In the genomic region with DNA sequence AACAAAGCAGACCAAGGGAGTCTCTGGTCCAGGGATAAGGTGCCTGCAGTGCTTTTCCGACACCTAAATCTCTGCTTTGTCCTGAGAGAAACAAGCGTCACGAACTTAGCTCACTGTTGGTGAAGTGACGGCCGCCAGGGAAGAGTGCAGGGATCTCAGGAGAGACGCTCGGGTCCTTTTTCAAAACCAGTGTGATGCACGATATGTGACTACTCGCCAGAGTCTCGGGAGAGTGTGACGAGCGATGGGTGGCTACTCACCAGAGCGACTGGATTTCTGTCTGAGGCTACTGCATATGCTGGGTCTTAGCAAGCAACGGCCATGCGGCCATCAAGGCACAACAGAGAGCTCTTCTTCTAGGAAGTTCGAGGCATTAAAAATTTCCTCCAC, we compare ENCODE assay signal across 16 cellular contexts. TPM values are rescaled to one million over a fixed set of nuclear protein-coding genes. Genes with fewer than 3 reads are reported as not detected.
DNase-seq lines count a peak whose midpoint lies in the region; ATAC-seq and TF ChIP-seq lines count a peak whose summit lies in the region.
"Had no signal": no experiment of that assay in that cellular context is flagged by ENCODE, and none has a peak within 500 bp of the region (broad histone marks: within the 10 kb centered on the region; RNA-seq: fewer than 3 reads in every experiment).

No MANE protein-coding gene starts in this region.

- CTCF ChIA-PET in activated CD8-positive, alpha-beta T cell treated with anti-CD3 and anti-CD28 coated beads, Interleukin-2, amount 10 ng/mL, durations not matched to agents 7 days and 5 days (lab: Charles Lee) = interaction anchor here (0.8 to 1.3 kb wide), 3 partner anchors 11 to 20 kb away, joined by 3 to 4 read pairs (median 3); no protein-coding TSS in a partner anchor
- CTCF ChIA-PET in activated CD8-positive, alpha-beta T cell treated with anti-CD3 and anti-CD28 coated beads for 36 hours (lab: Charles Lee) = interaction anchor here (1.0 to 1.5 kb wide), 2 partner anchors 16 to 18 kb away, joined by 3 read pairs; no protein-coding TSS in a partner anchor
- CTCF ChIA-PET in activated B cell treated with CpG ODN at 0.5 μM for 24 hours (lab: Charles Lee) = interaction anchor here (1.0 kb wide), 1 partner anchor 17 kb away, joined by 3 read pairs; no protein-coding TSS in a partner anchor

- intact Hi-C loops in activated CD8-positive, alpha-beta T cell treated with anti-CD3 and anti-CD28 coated beads for 36 hours (cut with micrococcal nuclease) = no loop called here
- intact Hi-C loops in activated B cell treated with CpG ODN at 0.5 μM for 24 hours (cut with micrococcal nuclease) (loop anchor here (2.0 kb wide), 1 partner anchor 20 kb away; no protein-coding TSS in a partner anchor), cardiac septum (cut with DNase I) (no loop called here)

- H3K27me3 Mint-ChIP-seq in activated CD8-positive, alpha-beta T cell treated with anti-CD3 and anti-CD28 coated beads, Interleukin-2, amount 10 ng/mL, durations not matched to agents 7 days and 5 days (ENCODE audit: low read depth) = peaks cover 30% of the 10 kb centered on the region
- H3K27me3 Mint-ChIP-seq in activated CD8-positive, alpha-beta T cell treated with anti-CD3 and anti-CD28 coated beads for 36 hours = no peaks in the 10 kb centered on the region
- H3K27me3 Mint-ChIP-seq in activated B cell treated with CpG ODN at 0.5 μM for 24 hours (peaks cover 13% of the 10 kb centered on the region), immature natural killer cell (ENCODE audit: low read depth in 3 of 3) (peaks cover 0 to 8% (median 8%) of the 10 kb centered on the region in 3 donors)
- no peaks in the 10 kb centered on the region for H3K27me3 Mint-ChIP-seq in stimulated activated naive CD8-positive, alpha-beta T cell treated with anti-CD3 and anti-CD28 coated beads, Interleukin-15, amount 100 ng/mL, for 72 hours

- TF ChIP-seq CTCF in activated CD8-positive, alpha-beta T cell treated with anti-CD3 and anti-CD28 coated beads for 36 hours (IDR thresholded peaks at IDR 0.05) = no peak
- TF ChIP-seq CTCF in activated B cell treated with CpG ODN at 0.5 μM for 24 hours (IDR thresholded peaks at IDR 0.05) = no peak

- no peaks in the 10 kb centered on the region for H3K9me3 Mint-ChIP-seq in activated CD8-positive, alpha-beta T cell treated with anti-CD3 and anti-CD28 coated beads, Interleukin-2, amount 10 ng/mL, durations not matched to agents 7 days and 5 days (ENCODE audit: insufficient read depth)
- peaks cover 2% of the 10 kb centered on the region for H3K9me3 Mint-ChIP-seq in activated CD8-positive, alpha-beta T cell treated with anti-CD3 and anti-CD28 coated beads for 36 hours
- H3K9me3 Mint-ChIP-seq in activated B cell treated with CpG ODN at 0.5 μM for 24 hours = no peaks in the 10 kb centered on the region
- H3K9me3 Mint-ChIP-seq in immature natural killer cell = no peaks in the 10 kb centered on the region
- peaks cover 0 to 14% of the 10 kb centered on the region in 2 donors for H3K9me3 Mint-ChIP-seq in stimulated activated naive CD8-positive, alpha-beta T cell treated with anti-CD3 and anti-CD28 coated beads, Interleukin-15, amount 100 ng/mL, for 72 hours

- no peaks in the 10 kb centered on the region for H3K36me3 Mint-ChIP-seq in activated CD8-positive, alpha-beta T cell treated with anti-CD3 and anti-CD28 coated beads, Interleukin-2, amount 10 ng/mL, durations not matched to agents 7 days and 5 days (ENCODE audit: low read depth)
- peaks cover 2% of the 10 kb centered on the region for H3K36me3 Mint-ChIP-seq in activated CD8-positive, alpha-beta T cell treated with anti-CD3 and anti-CD28 coated beads for 36 hours (ENCODE audit: low read depth)
- no peaks in the 10 kb centered on the region for H3K36me3 Mint-ChIP-seq in activated B cell treated with CpG ODN at 0.5 μM for 24 hours (ENCODE audit: low read depth)
- peaks cover 0 to 6% (median 0%) of the 10 kb centered on the region in 3 donors for H3K36me3 Mint-ChIP-seq in immature natural killer cell

- H3K4me3 Mint-ChIP-seq in activated CD8-positive, alpha-beta T cell treated with anti-CD3 and anti-CD28 coated beads, Interleukin-2, amount 10 ng/mL, durations not matched to agents 7 days and 5 days = no peak overlapping the region
- no peak overlapping the region for H3K4me3 Mint-ChIP-seq in activated CD8-positive, alpha-beta T cell treated with anti-CD3 and anti-CD28 coated beads for 36 hours
- H3K4me3 Mint-ChIP-seq in activated B cell treated with CpG ODN at 0.5 μM for 24 hours = peak overlapping the region; percentile 80
- peak overlapping the region; percentile 74 to 87 (median 83) for H3K4me3 Mint-ChIP-seq in immature natural killer cell
- peak overlapping the region; percentile 67 to 76 for H3K4me3 Mint-ChIP-seq in stimulated activated naive CD8-positive, alpha-beta T cell treated with anti-CD3 and anti-CD28 coated beads, Interleukin-15, amount 100 ng/mL, for 72 hours

- peak overlapping the region; percentile 23 for H3K27ac Mint-ChIP-seq in activated CD8-positive, alpha-beta T cell treated with anti-CD3 and anti-CD28 coated beads, Interleukin-2, amount 10 ng/mL, durations not matched to agents 7 days and 5 days
- no peak overlapping the region for H3K27ac Mint-ChIP-seq in activated CD8-positive, alpha-beta T cell treated with anti-CD3 and anti-CD28 coated beads for 36 hours
- H3K27ac Mint-ChIP-seq in activated B cell treated with CpG ODN at 0.5 μM for 24 hours (no peak overlapping the region), immature natural killer cell (peak overlapping the region; percentile 83 to 94 (median 85))
- peak overlapping the region; percentile 66 to 83 for H3K27ac Mint-ChIP-seq in stimulated activated naive CD8-positive, alpha-beta T cell treated with anti-CD3 and anti-CD28 coated beads, Interleukin-15, amount 100 ng/mL, for 72 hours

- ATAC-seq in activated CD8-positive, alpha-beta T cell treated with anti-CD3 and anti-CD28 coated beads, Interleukin-2, amount 10 ng/mL, durations not matched to agents 7 days and 5 days = no peak
- ATAC-seq in activated CD8-positive, alpha-beta T cell treated with anti-CD3 and anti-CD28 coated beads for 36 hours = no peak
- ATAC-seq in activated B cell treated with CpG ODN at 0.5 μM for 24 hours (ENCODE audit: low read depth) = no peak
- no peak for ATAC-seq in stimulated activated naive CD8-positive, alpha-beta T cell treated with anti-CD3 and anti-CD28 coated beads, Interleukin-15, amount 100 ng/mL, for 72 hours

- POLR2A ChIA-PET in activated CD8-positive, alpha-beta T cell treated with anti-CD3 and anti-CD28 coated beads, Interleukin-2, amount 10 ng/mL, durations not matched to agents 7 days and 5 days (lab: Charles Lee) = interaction anchor here (1.8 kb wide), 1 partner anchor 33 kb away, joined by 8 read pairs; no protein-coding TSS in a partner anchor
- POLR2A ChIA-PET in activated CD8-positive, alpha-beta T cell treated with anti-CD3 and anti-CD28 coated beads for 36 hours (lab: Charles Lee) = interaction anchor here (1.0 to 1.6 kb wide), 5 partner anchors 11 to 32 kb away, joined by 3 to 7 read pairs (median 5); no protein-coding TSS in a partner anchor
- POLR2A ChIA-PET in activated B cell treated with CpG ODN at 0.5 μM for 24 hours (lab: Charles Lee) = interaction anchor here (0.5 to 1.2 kb wide), 2 partner anchors 9 to 137 kb away, joined by 3 read pairs; no protein-coding TSS in a partner anchor

- peaks cover 44% of the 10 kb centered on the region for H3K4me1 Mint-ChIP-seq in activated CD8-positive, alpha-beta T cell treated with anti-CD3 and anti-CD28 coated beads, Interleukin-2, amount 10 ng/mL, durations not matched to agents 7 days and 5 days (ENCODE audit: low read depth)
- H3K4me1 Mint-ChIP-seq in activated CD8-positive, alpha-beta T cell treated with anti-CD3 and anti-CD28 coated beads for 36 hours (ENCODE audit: low read depth) = peaks cover 66% of the 10 kb centered on the region
- H3K4me1 Mint-ChIP-seq in activated B cell treated with CpG ODN at 0.5 μM for 24 hours (peaks cover 53% of the 10 kb centered on the region), immature natural killer cell (peaks cover 59 to 60% of the 10 kb centered on the region in 2 donors)
- peaks cover 70% of the 10 kb centered on the region for H3K4me1 Mint-ChIP-seq in stimulated activated naive CD8-positive, alpha-beta T cell treated with anti-CD3 and anti-CD28 coated beads, Interleukin-15, amount 100 ng/mL, for 72 hours

- DNase-seq in activated CD8-positive, alpha-beta T cell treated with anti-CD3 and anti-CD28 coated beads, Interleukin-2, amount 10 ng/mL, durations not matched to agents 7 days and 5 days = no peak
- no peak for DNase-seq in activated CD8-positive, alpha-beta T cell treated with anti-CD3 and anti-CD28 coated beads for 36 hours
- no peak for DNase-seq in activated B cell treated with CpG ODN at 0.5 μM for 24 hours
- no peak for DNase-seq in immature natural killer cell
- no peak for DNase-seq in stimulated activated naive CD8-positive, alpha-beta T cell treated with anti-CD3 and anti-CD28 coated beads, Interleukin-15, amount 100 ng/mL, for 72 hours
- no peak for DNase-seq in stimulated activated CD4-positive, alpha-beta T cell treated with anti-CD3 and anti-CD28 coated beads, Interleukin-4, amount 100 ng/mL, for 24 hours
- no peak for DNase-seq in pons (ENCODE audit: low spot score)
- no peak for DNase-seq in cardiac septum (ENCODE audit: low spot score)
- DNase-seq: effector CD8-positive, alpha-beta T cell; NCI-H1436 treated with DMSO at 0.1 percent for 48 hours; NCI-H510A treated with DMSO at 0.1 percent for 48 hours; T1000 had no signal

RNA-seq across cellular contexts. Expression of gene CFAP97D2, which starts 16.5 kb away (rescaled TPM):
- not detected for total RNA-seq in activated CD8-positive, alpha-beta T cell treated with anti-CD3 and anti-CD28 coated beads, Interleukin-2, amount 10 ng/mL, durations not matched to agents 7 days and 5 days
- total RNA-seq in activated CD8-positive, alpha-beta T cell treated with anti-CD3 and anti-CD28 coated beads for 36 hours = not detected
- total RNA-seq in activated B cell treated with CpG ODN at 0.5 μM for 24 hours (not detected in 2 replicates), cardiac septum (not detected)
- polyA plus RNA-seq in immature natural killer cell = 1 to 10 TPM in 1 of 3 donors, under 1 TPM in 2; 0.40 to 1.0 (median 0.44) TPM
- total RNA-seq: gastroesophageal sphincter, Peyer's patch, smooth muscle cell, thyroid gland had no signal
- polyA plus RNA-seq: smooth muscle cell had no signal

RNA-seq across cellular contexts. Expression of gene RASA3, which starts 30.1 kb away (rescaled TPM):
- total RNA-seq in activated CD8-positive, alpha-beta T cell treated with anti-CD3 and anti-CD28 coated beads, Interleukin-2, amount 10 ng/mL, durations not matched to agents 7 days and 5 days = 10 to 100 TPM; 36.9 to 39.3 TPM
- 10 to 100 TPM; 28.9 to 32.3 TPM for total RNA-seq in activated CD8-positive, alpha-beta T cell treated with anti-CD3 and anti-CD28 coated beads for 36 hours
- 17.5 and 20.4 TPM in 2 replicates for total RNA-seq in activated B cell treated with CpG ODN at 0.5 μM for 24 hours
- 100 to 1,000 TPM in 1 of 3 donors, 10 to 100 TPM in 2; 37.4 to 153 (median 64.8) TPM for polyA plus RNA-seq in immature natural killer cell
- 9.7 TPM for total RNA-seq in cardiac septum

Comparison
In these comparisons a context has a peak if more than half of its experiments do, and no peak if none do; other contexts are left out.
1. H3K27ac Mint-ChIP-seq: peak in activated CD8-positive, alpha-beta T cell treated with anti-CD3 and anti-CD28 coated beads, Interleukin-2, amount 10 ng/mL, durations not matched to agents 7 days and 5 days (single experiment), immature natural killer cell (6 of 6) and stimulated activated naive CD8-positive, alpha-beta T cell treated with anti-CD3 and anti-CD28 coated beads, Interleukin-15, amount 100 ng/mL, for 72 hours (2 of 2); none in activated CD8-positive, alpha-beta T cell treated with anti-CD3 and anti-CD28 coated beads for 36 hours (single experiment) and activated B cell treated with CpG ODN at 0.5 μM for 24 hours (single experiment).
2. H3K4me3 Mint-ChIP-seq: peak in activated B cell treated with CpG ODN at 0.5 μM for 24 hours (single experiment), immature natural killer cell (5 of 5) and stimulated activated naive CD8-positive, alpha-beta T cell treated with anti-CD3 and anti-CD28 coated beads, Interleukin-15, amount 100 ng/mL, for 72 hours (2 of 2); none in activated CD8-positive, alpha-beta T cell treated with anti-CD3 and anti-CD28 coated beads, Interleukin-2, amount 10 ng/mL, durations not matched to agents 7 days and 5 days (single experiment) and activated CD8-positive, alpha-beta T cell treated with anti-CD3 and anti-CD28 coated beads for 36 hours (single experiment).